In the genomic region with DNA sequence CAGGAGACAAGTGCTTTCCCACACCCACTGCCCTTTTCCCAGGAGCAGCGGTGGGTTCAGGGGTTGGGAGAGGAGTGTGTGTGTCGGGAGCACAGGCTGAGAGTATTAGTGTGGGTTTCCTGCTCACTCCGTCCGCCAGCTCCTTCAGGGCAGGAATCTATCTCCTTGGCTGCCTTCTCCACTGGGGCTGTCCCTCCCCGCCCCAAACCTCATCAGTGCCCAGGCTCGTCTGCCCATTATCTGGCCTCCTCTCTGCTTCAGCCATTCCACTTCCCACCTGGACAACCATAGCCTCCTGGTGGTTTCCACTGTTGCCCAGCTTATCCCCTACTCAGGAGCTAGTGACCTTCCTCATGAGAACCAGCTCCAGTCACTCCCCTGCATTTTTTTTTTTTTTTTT, we compare ENCODE assay signal across 26 cellular contexts. TPM values are rescaled to one million over a fixed set of nuclear protein-coding genes. Genes with fewer than 3 reads are reported as not detected.
DNase-seq lines count a peak whose midpoint lies in the region; ATAC-seq, FAIRE-seq and TF ChIP-seq lines count a peak whose summit lies in the region.
"Had no signal": no experiment of that assay in that cellular context is flagged by ENCODE, and none has a peak within 500 bp of the region (broad histone marks: within the 10 kb centered on the region; RNA-seq: fewer than 3 reads in every experiment).

No MANE protein-coding gene starts in this region.

- intact Hi-C loops in Right ventricle myocardium superior (cut with DNase I) = no loop called here
- intact Hi-C loops in cardiac septum (cut with DNase I) = no loop called here

- peaks cover 2% of the 10 kb centered on the region for H4K20me1 ChIP-seq in astrocyte (ENCODE audit: insufficient read depth, low read length)
- no peaks in the 10 kb centered on the region for H4K20me1 ChIP-seq in keratinocyte (ENCODE audit: control insufficient read depth, extremely low read depth, insufficient read depth, low read length)
- no peaks in the 10 kb centered on the region for H4K20me1 ChIP-seq in SK-N-SH (ENCODE audit: insufficient read depth)

- DNase-seq in Right ventricle myocardium superior = no peak
- no peak for DNase-seq in cardiac septum (ENCODE audit: low spot score)
- DNase-seq in astrocyte (ENCODE audit: low read depth) = no peak
- no peak for DNase-seq in keratinocyte (ENCODE audit: low read depth, low spot score)
- DNase-seq in stimulated activated effector memory CD8-positive, alpha-beta T cell treated with anti-CD3 and anti-CD28 coated beads, Interleukin-12 subunit alpha, Interleukin-12 subunit beta, amount 100 ng/mL, for 72 hours (ENCODE audit: low spot score in 2 of 2) = no peak
- no peak for DNase-seq in SK-N-SH
- DNase-seq in activated naive CD8-positive, alpha-beta T cell treated with anti-CD3 and anti-CD28 coated beads for 36 hours = no peak
- DNase-seq: DMS79; GOT3; HCEC 1CT; IMR-90; NCI-H1092 treated with DMSO at 0.1 percent for 48 hours; NCI-H146; NCI-H2029; NCI-H226; NCI-H510A treated with DMSO at 0.1 percent for 48 hours; NCI-H774; NK-92 treated with Interleukin-12 subunit alpha and Interleukin-12 subunit beta, amount 100 ng/mL, for 24 hours; SJCRH30 had no signal

- TF ChIP-seq CTCF in astrocyte (IDR thresholded peaks at IDR 0.05; ENCODE audit: insufficient read depth, low read depth, low read length) (no peak), keratinocyte (optimal IDR thresholded peaks at IDR 0.05 in 1 of 3, IDR thresholded peaks at IDR 0.05 in 1 of 3, conservative IDR thresholded peaks at IDR 0.05 in 1 of 3; ENCODE audit: extremely low read depth in 1 of 3, insufficient read depth in 2 of 3, low read length in 3 of 3) (no peak), SK-N-SH (IDR thresholded peaks at IDR 0.05) (no peak)

- CTCF ChIA-PET in SK-N-SH (lab: Yijun Ruan, JAX) = interaction anchor here (2.2 to 2.3 kb wide), 2 partner anchors 12 to 84 kb away, joined by 6 to 20 read pairs; no protein-coding TSS in a partner anchor

- H3K36me3 ChIP-seq in astrocyte (ENCODE audit: insufficient read depth, low read length) (peaks cover 4% of the 10 kb centered on the region), keratinocyte (ENCODE audit: control insufficient read depth in 2 of 2, extremely low read depth in 1 of 2, insufficient read depth in 2 of 2, low read length in 2 of 2) (peaks cover 8 to 18% of the 10 kb centered on the region in 2 experiments), SK-N-SH (replicated peaks in 1 of 2; ENCODE audit: control insufficient read depth in 1 of 2, insufficient read depth in 2 of 2, low read length in 1 of 2) (peaks cover 6 to 34% of the 10 kb centered on the region in 2 experiments)
- H3K36me3 ChIP-seq: SJCRH30 had no signal

- 100% methylated on average over 4 of the region's 6 CpGs for WGBS in SK-N-SH (ENCODE audit: low lambda C conversion rate)

- peaks cover 21% of the 10 kb centered on the region for H3K36me3 Mint-ChIP-seq in astrocyte (ENCODE audit: low read depth, unreplicated experiment)
- H3K36me3 Mint-ChIP-seq in stimulated activated effector memory CD8-positive, alpha-beta T cell treated with anti-CD3 and anti-CD28 coated beads, Interleukin-12 subunit alpha, Interleukin-12 subunit beta, amount 100 ng/mL, for 72 hours = peaks cover 57% of the 10 kb centered on the region
- peaks cover 10% of the 10 kb centered on the region for H3K36me3 Mint-ChIP-seq in activated naive CD8-positive, alpha-beta T cell treated with anti-CD3 and anti-CD28 coated beads for 36 hours

- H3K4me1 Mint-ChIP-seq in astrocyte (ENCODE audit: low read depth, unreplicated experiment) = no peaks in the 10 kb centered on the region
- no peaks in the 10 kb centered on the region for H3K4me1 Mint-ChIP-seq in stimulated activated effector memory CD8-positive, alpha-beta T cell treated with anti-CD3 and anti-CD28 coated beads, Interleukin-12 subunit alpha, Interleukin-12 subunit beta, amount 100 ng/mL, for 72 hours
- peaks cover 2% of the 10 kb centered on the region for H3K4me1 Mint-ChIP-seq in activated naive CD8-positive, alpha-beta T cell treated with anti-CD3 and anti-CD28 coated beads for 36 hours
- H3K4me1 Mint-ChIP-seq: B cell had no signal

- H3K4me2 ChIP-seq in astrocyte (ENCODE audit: low read length) = no peak overlapping the region
- no peak overlapping the region for H3K4me2 ChIP-seq in keratinocyte (ENCODE audit: control insufficient read depth, extremely low read depth, insufficient read depth, low read depth, low read length)
- H3K4me2 ChIP-seq in SK-N-SH = no peak overlapping the region
- H3K4me2 ChIP-seq: A549, KMS-11 had no signal

- no peak for TF ChIP-seq EP300 in SK-N-SH (IDR thresholded peaks at IDR 0.05; ENCODE audit: borderline replicate concordance in 1 of 2, low read depth in 1 of 2, low read length in 1 of 2)

- H3K9me3 Mint-ChIP-seq in astrocyte (ENCODE audit: unreplicated experiment) = no peaks in the 10 kb centered on the region
- H3K9me3 Mint-ChIP-seq in stimulated activated effector memory CD8-positive, alpha-beta T cell treated with anti-CD3 and anti-CD28 coated beads, Interleukin-12 subunit alpha, Interleukin-12 subunit beta, amount 100 ng/mL, for 72 hours = no peaks in the 10 kb centered on the region
- H3K9me3 Mint-ChIP-seq in activated naive CD8-positive, alpha-beta T cell treated with anti-CD3 and anti-CD28 coated beads for 36 hours = no peaks in the 10 kb centered on the region

- FAIRE-seq in astrocyte (lab: Jason Lieb, UNC) (no peak), keratinocyte (lab: Jason Lieb, UNC) (peak; percentile 17)
- FAIRE-seq: A549, D721Med, GM12878, HTR-8/SVneo had no signal

- H3K4me3 Mint-ChIP-seq in astrocyte (ENCODE audit: unreplicated experiment) = peak overlapping the region; percentile 15
- no peak overlapping the region for H3K4me3 Mint-ChIP-seq in stimulated activated effector memory CD8-positive, alpha-beta T cell treated with anti-CD3 and anti-CD28 coated beads, Interleukin-12 subunit alpha, Interleukin-12 subunit beta, amount 100 ng/mL, for 72 hours
- H3K4me3 Mint-ChIP-seq in activated naive CD8-positive, alpha-beta T cell treated with anti-CD3 and anti-CD28 coated beads for 36 hours = no peak overlapping the region
- H3K4me3 Mint-ChIP-seq: B cell had no signal

- H3K27me3 Mint-ChIP-seq in astrocyte (ENCODE audit: low read depth, unreplicated experiment) = no peaks in the 10 kb centered on the region
- H3K27me3 Mint-ChIP-seq in activated naive CD8-positive, alpha-beta T cell treated with anti-CD3 and anti-CD28 coated beads for 36 hours = no peaks in the 10 kb centered on the region
- H3K27me3 Mint-ChIP-seq: B cell had no signal

- H2AFZ ChIP-seq in astrocyte (ENCODE audit: low read depth, low read length) = no peak overlapping the region
- no peak overlapping the region for H2AFZ ChIP-seq in keratinocyte (ENCODE audit: control insufficient read depth, low read length)
- H2AFZ ChIP-seq in SK-N-SH (ENCODE audit: low read depth) = no peak overlapping the region

- H3K79me2 ChIP-seq in astrocyte (ENCODE audit: insufficient read depth, low read length) (no peaks in the 10 kb centered on the region), keratinocyte (ENCODE audit: control insufficient read depth, insufficient read depth, low read length) (no peaks in the 10 kb centered on the region), SK-N-SH (ENCODE audit: insufficient read depth) (no peaks in the 10 kb centered on the region)

- no peak for TF ChIP-seq RAD21 in SK-N-SH (IDR thresholded peaks at IDR 0.05; ENCODE audit: low read length)

- H3K27ac ChIP-seq in astrocyte (ENCODE audit: low read depth, low read length) (no peak overlapping the region), keratinocyte (ENCODE audit: control insufficient read depth, insufficient read depth, low read length) (no peak overlapping the region), SK-N-SH (ENCODE audit: low read depth in 2 of 2, low read length in 1 of 2) (no peak overlapping the region)
- H3K27ac ChIP-seq: A549, KMS-11, SJCRH30 had no signal

- H3K9ac ChIP-seq in astrocyte (ENCODE audit: low read length) (no peak overlapping the region), keratinocyte (ENCODE audit: control insufficient read depth, extremely low read depth, insufficient read depth, low read length) (no peak overlapping the region), SK-N-SH (no peak overlapping the region)
- H3K9ac ChIP-seq: KMS-11 had no signal

- H3K4me1 ChIP-seq in astrocyte (ENCODE audit: insufficient read depth, low read length) (no peaks in the 10 kb centered on the region), keratinocyte (ENCODE audit: control insufficient read depth, extremely low read depth, insufficient read depth, low read length) (peaks cover 5% of the 10 kb centered on the region), SK-N-SH (ENCODE audit: control insufficient read depth in 1 of 2, insufficient read depth in 2 of 2, low read depth in 1 of 2, low read length in 1 of 2) (no peaks in the 10 kb centered on the region; a peak in 1 of 4 replicates)
- H3K4me1 ChIP-seq: A549, SJCRH30 had no signal

- dilution Hi-C loops in keratinocyte (cut with MboI; ENCODE audit: extremely low pct_ligation_motif_present, low sequenced_read_pairs) = no loop called here

- no peaks in the 10 kb centered on the region for H3K27me3 ChIP-seq in astrocyte (ENCODE audit: insufficient read depth, low read length)
- no peaks in the 10 kb centered on the region for H3K27me3 ChIP-seq in keratinocyte (ENCODE audit: control insufficient read depth, extremely low read depth, insufficient read depth, low read length)
- no peaks in the 10 kb centered on the region for H3K27me3 ChIP-seq in SK-N-SH (ENCODE audit: insufficient read depth)
- H3K27me3 ChIP-seq: SJCRH30 had no signal

- ATAC-seq in Right ventricle myocardium superior (ENCODE audit: poor library complexity) (peak; percentile 35), GM18858 (IDR thresholded peaks at IDR 0.05; ENCODE audit: unreplicated experiment) (no peak)
- ATAC-seq in stimulated activated effector memory CD8-positive, alpha-beta T cell treated with anti-CD3 and anti-CD28 coated beads, Interleukin-12 subunit alpha, Interleukin-12 subunit beta, amount 100 ng/mL, for 72 hours = no peak
- ATAC-seq: A549, GM12878 had no signal

- H3K9me2 ChIP-seq in SK-N-SH = no peaks in the 10 kb centered on the region

- H3F3A ChIP-seq in SK-N-SH (replicated peaks; ENCODE audit: insufficient read depth) = no peaks in the 10 kb centered on the region

- POLR2A ChIA-PET in SK-N-SH (lab: Yijun Ruan, JAX) = no interaction called here

- H3K9me3 ChIP-seq in astrocyte (ENCODE audit: insufficient read depth, low read depth, low read length) = no peaks in the 10 kb centered on the region
- H3K9me3 ChIP-seq in keratinocyte (ENCODE audit: control insufficient read depth, low read depth, low read length) = no peaks in the 10 kb centered on the region
- H3K9me3 ChIP-seq in SK-N-SH = no peaks in the 10 kb centered on the region
- H3K9me3 ChIP-seq: A549, SJCRH30 had no signal

- no peak overlapping the region for H3K27ac Mint-ChIP-seq in astrocyte (ENCODE audit: unreplicated experiment)
- peak overlapping the region; percentile 40 for H3K27ac Mint-ChIP-seq in stimulated activated effector memory CD8-positive, alpha-beta T cell treated with anti-CD3 and anti-CD28 coated beads, Interleukin-12 subunit alpha, Interleukin-12 subunit beta, amount 100 ng/mL, for 72 hours
- H3K27ac Mint-ChIP-seq in activated naive CD8-positive, alpha-beta T cell treated with anti-CD3 and anti-CD28 coated beads for 36 hours = no peak overlapping the region
- H3K27ac Mint-ChIP-seq: B cell had no signal

- H3K4me3 ChIP-seq in astrocyte (ENCODE audit: insufficient read depth, low read depth, low read length) (no peak overlapping the region), keratinocyte (ENCODE audit: control insufficient read depth in 2 of 3, extremely low read depth in 1 of 3, insufficient read depth in 2 of 3, low read depth in 1 of 3, low read length in 3 of 3) (no peak overlapping the region), SK-N-SH (ENCODE audit: low read depth in 2 of 2, low read length in 1 of 2) (no peak overlapping the region)
- H3K4me3 ChIP-seq: A549, GM12878, SJCRH30 had no signal

- no peaks in the 10 kb centered on the region for H3K9me1 ChIP-seq in keratinocyte (ENCODE audit: control insufficient read depth, extremely low read depth, insufficient read depth, low read length)

RNA-seq across cellular contexts. Expression of a gene that starts 19.9 kb away (rescaled TPM):
- not detected for total RNA-seq in Right ventricle myocardium superior
- total RNA-seq in cardiac septum = 0.32 TPM
- total RNA-seq in astrocyte = 11.7 and 13.0 TPM in 2 replicates
- polyA plus RNA-seq in keratinocyte = 3.5 to 4.6 TPM (median 3.6 TPM) in 3 replicates
- polyA plus RNA-seq in keratinocyte (2011; ENCODE audit: low read depth) = 1.6 TPM
- 3.0 and 3.3 TPM in 2 replicates for polyA plus RNA-seq in keratinocyte (2011; cell fraction: cytosol; rRNA removed)
- 4.5 and 5.3 TPM in 2 replicates for polyA plus RNA-seq in keratinocyte (2011; cell fraction: nucleus; rRNA removed)
- 4.7 and 5.2 TPM in 2 replicates for polyA plus RNA-seq in keratinocyte (2012; ENCODE audit: low replicate concordance)
- polyA minus RNA-seq in keratinocyte = 4.0 to 7.9 TPM (median 4.2 TPM) in 3 replicates
- polyA minus RNA-seq in keratinocyte (2011; cell fraction: cytosol; rRNA and poly(A)+ RNA removed) = 7.1 TPM
- polyA minus RNA-seq in keratinocyte (2011; cell fraction: nucleus; rRNA and poly(A)+ RNA removed) = 4.0 TPM in 2 replicates
- 2.1 and 2.2 TPM in 2 replicates for polyA plus RNA-seq in SK-N-SH (2012; rRNA removed)
- polyA plus RNA-seq in SK-N-SH (2012; cell fraction: cytosol; rRNA removed) = 1.6 and 2.1 TPM in 2 replicates
- 1.1 and 1.3 TPM in 2 replicates for polyA plus RNA-seq in SK-N-SH (2012; cell fraction: nucleus; rRNA removed)
- total RNA-seq in activated naive CD8-positive, alpha-beta T cell treated with anti-CD3 and anti-CD28 coated beads for 36 hours = 10 to 100 TPM; 14.9 to 15.9 TPM

RNA-seq across cellular contexts. Expression of a gene that starts 34.6 kb away (rescaled TPM):
- total RNA-seq in Right ventricle myocardium superior (8.3 TPM), cardiac septum (11.9 TPM), astrocyte (21.9 and 25.2 TPM in 2 replicates)
- polyA plus RNA-seq in keratinocyte (15.3 to 21.5 TPM (median 21.3 TPM) in 3 replicates), SK-N-SH (2012; rRNA removed) (22.5 and 28.3 TPM in 2 replicates)
- polyA plus RNA-seq in keratinocyte (2011; ENCODE audit: low read depth) = 16.5 TPM
- polyA plus RNA-seq in keratinocyte (2011; cell fraction: cytosol; rRNA removed) = 16.2 and 18.5 TPM in 2 replicates
- 49.8 and 53.8 TPM in 2 replicates for polyA plus RNA-seq in keratinocyte (2011; cell fraction: nucleus; rRNA removed)
- polyA plus RNA-seq in keratinocyte (2012; ENCODE audit: low replicate concordance) = 15.7 and 19.2 TPM in 2 replicates
- 15.9 to 45.2 TPM (median 27.2 TPM) in 3 replicates for polyA minus RNA-seq in keratinocyte
- polyA minus RNA-seq in keratinocyte (2011; cell fraction: cytosol; rRNA and poly(A)+ RNA removed) = 21.3 TPM
- polyA minus RNA-seq in keratinocyte (2011; cell fraction: nucleus; rRNA and poly(A)+ RNA removed) = 23.3 and 29.4 TPM in 2 replicates
- 17.2 and 18.4 TPM in 2 replicates for polyA plus RNA-seq in SK-N-SH (2012; cell fraction: cytosol; rRNA removed)
- polyA plus RNA-seq in SK-N-SH (2012; cell fraction: nucleus; rRNA removed) = 76.6 and 90.5 TPM in 2 replicates
- 10 to 100 TPM; 46.9 to 51.3 TPM for total RNA-seq in activated naive CD8-positive, alpha-beta T cell treated with anti-CD3 and anti-CD28 coated beads for 36 hours

RNA-seq across cellular contexts. Expression of a gene that starts 34.7 kb away (rescaled TPM):
- total RNA-seq in Right ventricle myocardium superior (23.2 TPM), cardiac septum (14.5 TPM), astrocyte (33.1 and 34.4 TPM in 2 replicates)
- polyA plus RNA-seq in keratinocyte (30.2 to 45.0 TPM (median 33.0 TPM) in 3 replicates), SK-N-SH (2012; rRNA removed) (12.9 and 18.0 TPM in 2 replicates)
- polyA plus RNA-seq in keratinocyte (2011; ENCODE audit: low read depth) = 38.3 TPM
- polyA plus RNA-seq in keratinocyte (2011; cell fraction: cytosol; rRNA removed) = 31.4 and 54.5 TPM in 2 replicates
- 19.2 and 23.8 TPM in 2 replicates for polyA plus RNA-seq in keratinocyte (2011; cell fraction: nucleus; rRNA removed)
- polyA plus RNA-seq in keratinocyte (2012; ENCODE audit: low replicate concordance) = 17.3 and 20.6 TPM in 2 replicates
- polyA minus RNA-seq in keratinocyte = 9.2 to 21.2 TPM (median 20.3 TPM) in 3 replicates
- polyA minus RNA-seq in keratinocyte (2011; cell fraction: cytosol; rRNA and poly(A)+ RNA removed) = 6.5 TPM
- 3.2 and 8.7 TPM in 2 replicates for polyA minus RNA-seq in keratinocyte (2011; cell fraction: nucleus; rRNA and poly(A)+ RNA removed)
- polyA plus RNA-seq in SK-N-SH (2012; cell fraction: cytosol; rRNA removed) = 20.8 and 25.6 TPM in 2 replicates
- polyA plus RNA-seq in SK-N-SH (2012; cell fraction: nucleus; rRNA removed) = 7.2 and 8.4 TPM in 2 replicates
- 10 to 100 TPM; 34.5 to 36.6 TPM for total RNA-seq in activated naive CD8-positive, alpha-beta T cell treated with anti-CD3 and anti-CD28 coated beads for 36 hours
